ENCODE assay signal across 1 cellular context in the genomic region with DNA sequence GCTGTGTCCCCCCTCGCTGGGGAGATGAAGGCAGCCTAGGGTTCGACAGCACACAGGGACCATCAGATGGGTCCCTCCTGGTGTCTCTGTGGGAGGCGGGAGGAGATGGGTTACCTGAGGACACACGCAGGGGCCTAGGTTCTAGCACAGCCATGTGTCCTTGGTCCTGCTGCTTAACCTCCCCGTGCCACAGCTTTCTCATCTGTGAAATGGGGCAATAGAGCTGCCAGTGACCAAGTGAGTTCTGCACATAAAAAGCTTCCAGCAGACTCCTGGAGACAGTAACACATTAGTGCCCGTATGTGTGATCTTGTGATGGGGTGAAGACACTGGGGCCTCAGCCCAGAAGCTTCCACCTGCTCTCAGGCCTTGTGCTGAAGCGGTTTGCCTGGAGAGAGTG.
A peak's percentile ranks its signal among the peaks of the same experiment; 100 is the strongest.
TF ChIP-seq lines count a peak whose summit lies in the region.

No MANE protein-coding gene starts in this region.

TF ChIP-seq in HepG2, 621 proteins besides CTCF, POLR2A, EP300 and RAD21 (continued from another document):
- TF ChIP-seq, protein P1, sequence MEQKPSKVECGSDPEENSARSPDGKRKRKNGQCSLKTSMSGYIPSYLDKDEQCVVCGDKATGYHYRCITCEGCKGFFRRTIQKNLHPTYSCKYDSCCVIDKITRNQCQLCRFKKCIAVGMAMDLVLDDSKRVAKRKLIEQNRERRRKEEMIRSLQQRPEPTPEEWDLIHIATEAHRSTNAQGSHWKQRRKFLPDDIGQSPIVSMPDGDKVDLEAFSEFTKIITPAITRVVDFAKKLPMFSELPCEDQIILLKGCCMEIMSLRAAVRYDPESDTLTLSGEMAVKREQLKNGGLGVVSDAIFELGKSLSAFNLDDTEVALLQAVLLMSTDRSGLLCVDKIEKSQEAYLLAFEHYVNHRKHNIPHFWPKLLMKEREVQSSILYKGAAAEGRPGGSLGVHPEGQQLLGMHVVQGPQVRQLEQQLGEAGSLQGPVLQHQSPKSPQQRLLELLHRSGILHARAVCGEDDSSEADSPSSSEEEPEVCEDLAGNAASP (CRISPR knock-in tag; IDR thresholded peaks at IDR 0.05; ENCODE audit: borderline replicate concordance) = peak; percentile 30; the same call in 1 of the 2 replicates
- TF ChIP-seq ZNF709 (CRISPR knock-in tag; IDR thresholded peaks at IDR 0.05) (no peak), KDM1A (CRISPR knock-in tag; IDR thresholded peaks at IDR 0.05) (0 out of 2 replicates have a peak, but pooled peaks have one; percentile 45), ZNF629 (CRISPR knock-in tag; conservative IDR thresholded peaks at IDR 0.05) (peak; percentile 96), ZMYM3 (CRISPR knock-in tag; IDR thresholded peaks at IDR 0.05) (peak; percentile 83), EED (CRISPR knock-in tag; IDR thresholded peaks at IDR 0.05) (no peak), ISL2 (CRISPR knock-in tag; IDR thresholded peaks at IDR 0.05) (no peak), ZNF251 (CRISPR knock-in tag; IDR thresholded peaks at IDR 0.05) (no peak), POGZ (CRISPR knock-in tag; IDR thresholded peaks at IDR 0.05) (no peak), ADNP (CRISPR knock-in tag; IDR thresholded peaks at IDR 0.05) (0 out of 2 replicates have a peak, but pooled peaks have one; percentile 27)
- TF ChIP-seq, protein P2, sequence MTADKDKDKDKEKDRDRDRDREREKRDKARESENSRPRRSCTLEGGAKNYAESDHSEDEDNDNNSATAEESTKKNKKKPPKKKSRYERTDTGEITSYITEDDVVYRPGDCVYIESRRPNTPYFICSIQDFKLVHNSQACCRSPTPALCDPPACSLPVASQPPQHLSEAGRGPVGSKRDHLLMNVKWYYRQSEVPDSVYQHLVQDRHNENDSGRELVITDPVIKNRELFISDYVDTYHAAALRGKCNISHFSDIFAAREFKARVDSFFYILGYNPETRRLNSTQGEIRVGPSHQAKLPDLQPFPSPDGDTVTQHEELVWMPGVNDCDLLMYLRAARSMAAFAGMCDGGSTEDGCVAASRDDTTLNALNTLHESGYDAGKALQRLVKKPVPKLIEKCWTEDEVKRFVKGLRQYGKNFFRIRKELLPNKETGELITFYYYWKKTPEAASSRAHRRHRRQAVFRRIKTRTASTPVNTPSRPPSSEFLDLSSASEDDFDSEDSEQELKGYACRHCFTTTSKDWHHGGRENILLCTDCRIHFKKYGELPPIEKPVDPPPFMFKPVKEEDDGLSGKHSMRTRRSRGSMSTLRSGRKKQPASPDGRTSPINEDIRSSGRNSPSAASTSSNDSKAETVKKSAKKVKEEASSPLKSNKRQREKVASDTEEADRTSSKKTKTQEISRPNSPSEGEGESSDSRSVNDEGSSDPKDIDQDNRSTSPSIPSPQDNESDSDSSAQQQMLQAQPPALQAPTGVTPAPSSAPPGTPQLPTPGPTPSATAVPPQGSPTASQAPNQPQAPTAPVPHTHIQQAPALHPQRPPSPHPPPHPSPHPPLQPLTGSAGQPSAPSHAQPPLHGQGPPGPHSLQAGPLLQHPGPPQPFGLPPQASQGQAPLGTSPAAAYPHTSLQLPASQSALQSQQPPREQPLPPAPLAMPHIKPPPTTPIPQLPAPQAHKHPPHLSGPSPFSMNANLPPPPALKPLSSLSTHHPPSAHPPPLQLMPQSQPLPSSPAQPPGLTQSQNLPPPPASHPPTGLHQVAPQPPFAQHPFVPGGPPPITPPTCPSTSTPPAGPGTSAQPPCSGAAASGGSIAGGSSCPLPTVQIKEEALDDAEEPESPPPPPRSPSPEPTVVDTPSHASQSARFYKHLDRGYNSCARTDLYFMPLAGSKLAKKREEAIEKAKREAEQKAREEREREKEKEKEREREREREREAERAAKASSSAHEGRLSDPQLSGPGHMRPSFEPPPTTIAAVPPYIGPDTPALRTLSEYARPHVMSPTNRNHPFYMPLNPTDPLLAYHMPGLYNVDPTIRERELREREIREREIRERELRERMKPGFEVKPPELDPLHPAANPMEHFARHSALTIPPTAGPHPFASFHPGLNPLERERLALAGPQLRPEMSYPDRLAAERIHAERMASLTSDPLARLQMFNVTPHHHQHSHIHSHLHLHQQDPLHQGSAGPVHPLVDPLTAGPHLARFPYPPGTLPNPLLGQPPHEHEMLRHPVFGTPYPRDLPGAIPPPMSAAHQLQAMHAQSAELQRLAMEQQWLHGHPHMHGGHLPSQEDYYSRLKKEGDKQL (CRISPR knock-in tag; IDR thresholded peaks at IDR 0.05; ENCODE audit: low read depth) = no peak
